In the genomic region with DNA sequence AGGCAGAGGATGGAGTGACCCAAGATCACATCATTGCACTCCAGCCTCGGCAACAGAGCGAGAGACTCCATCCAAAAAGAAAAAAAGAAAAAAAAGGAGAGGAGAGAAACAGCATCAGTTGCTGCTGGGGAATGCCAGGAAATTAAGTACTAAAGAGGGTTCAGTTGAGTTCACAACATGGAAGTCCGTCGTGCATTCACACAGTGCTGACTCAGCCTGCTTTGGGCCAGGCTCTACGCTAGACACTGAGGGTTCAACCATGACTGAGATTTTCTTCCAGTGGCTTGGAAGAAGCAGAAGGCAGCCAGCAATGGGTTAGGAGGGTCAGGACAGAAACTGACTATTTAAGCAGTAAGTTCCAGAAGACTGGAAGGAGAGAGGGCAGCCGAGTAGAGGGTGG, we compare ENCODE assay signal across 22 cellular contexts.
DNase-seq lines count a peak whose midpoint lies in the region; ATAC-seq, FAIRE-seq and TF ChIP-seq lines count a peak whose summit lies in the region.
"Had no signal": no experiment of that assay in that cellular context is flagged by ENCODE, and none has a peak within 500 bp of the region (broad histone marks: within the 10 kb centered on the region; RNA-seq: fewer than 3 reads in every experiment).

No MANE protein-coding gene starts in this region.

- H3K36me3 Mint-ChIP-seq in astrocyte (ENCODE audit: low read depth, unreplicated experiment) (no peaks in the 10 kb centered on the region), endodermal cell (ENCODE audit: low read depth) (no peaks in the 10 kb centered on the region), immature natural killer cell (no peaks in the 10 kb centered on the region)
- H3K36me3 Mint-ChIP-seq: CD8-positive, alpha-beta memory T cell; naive B cell had no signal

- H3K27ac ChIP-seq in astrocyte (ENCODE audit: low read depth, low read length): no peak overlapping the region
- H3K27ac ChIP-seq in keratinocyte (ENCODE audit: control insufficient read depth, insufficient read depth, low read length): peak overlapping the region; percentile 80
- no peak overlapping the region for H3K27ac ChIP-seq in pancreas
- H3K27ac ChIP-seq in endodermal cell (ENCODE audit: low read depth, low read length): no peak overlapping the region
- H3K27ac ChIP-seq: Peyer's patch, VCaP had no signal

- peak in 3 of 4 donors; percentile 33 to 54 (median 36) for ATAC-seq in pancreas

- H3K27me3 ChIP-seq in astrocyte (ENCODE audit: insufficient read depth, low read length) (no peaks in the 10 kb centered on the region), keratinocyte (ENCODE audit: control insufficient read depth, extremely low read depth, insufficient read depth, low read length) (no peaks in the 10 kb centered on the region), pancreas (no peaks in the 10 kb centered on the region), endodermal cell (ENCODE audit: control insufficient read depth, insufficient read depth, low read length, poor library complexity, severe bottlenecking) (no peaks in the 10 kb centered on the region)
- H3K27me3 ChIP-seq: Peyer's patch, stomach had no signal

- H3K4me3 ChIP-seq in astrocyte (ENCODE audit: insufficient read depth, low read depth, low read length) (no peak overlapping the region), keratinocyte (ENCODE audit: control insufficient read depth in 2 of 3, extremely low read depth in 1 of 3, insufficient read depth in 2 of 3, low read depth in 1 of 3, low read length in 3 of 3) (no peak overlapping the region), pancreas (no peak overlapping the region), endodermal cell (ENCODE audit: low read length) (no peak overlapping the region)
- H3K4me3 ChIP-seq: coronary artery, Peyer's patch, stomach had no signal

- no peaks in the 10 kb centered on the region for H3K9me1 ChIP-seq in keratinocyte (ENCODE audit: control insufficient read depth, extremely low read depth, insufficient read depth, low read length)

- H3K4me1 Mint-ChIP-seq in astrocyte (ENCODE audit: low read depth, unreplicated experiment) (peaks cover 52% of the 10 kb centered on the region), endodermal cell (peaks cover 38% of the 10 kb centered on the region), immature natural killer cell (no peaks in the 10 kb centered on the region)
- H3K4me1 Mint-ChIP-seq: CD8-positive, alpha-beta memory T cell; naive B cell had no signal

- H3K79me2 ChIP-seq in astrocyte (ENCODE audit: insufficient read depth, low read length) (peaks cover 40% of the 10 kb centered on the region), keratinocyte (ENCODE audit: control insufficient read depth, insufficient read depth, low read length) (peaks cover 77% of the 10 kb centered on the region)

- no peak overlapping the region for H3K4me3 Mint-ChIP-seq in astrocyte (ENCODE audit: unreplicated experiment)
- no peak overlapping the region for H3K4me3 Mint-ChIP-seq in endodermal cell
- no peak overlapping the region for H3K4me3 Mint-ChIP-seq in immature natural killer cell
- H3K4me3 Mint-ChIP-seq: CD8-positive, alpha-beta memory T cell; naive B cell had no signal

- H3K4me2 ChIP-seq in astrocyte (ENCODE audit: low read length) (no peak overlapping the region), keratinocyte (ENCODE audit: control insufficient read depth, extremely low read depth, insufficient read depth, low read depth, low read length) (no peak overlapping the region)

- H3K9ac ChIP-seq in astrocyte (ENCODE audit: low read length): no peak overlapping the region
- H3K9ac ChIP-seq in keratinocyte (ENCODE audit: control insufficient read depth, extremely low read depth, insufficient read depth, low read length): no peak overlapping the region
- no peak overlapping the region for H3K9ac ChIP-seq in endodermal cell (ENCODE audit: extremely low read depth, low read length, poor library complexity, severe bottlenecking)

- TF ChIP-seq CTCF in astrocyte (IDR thresholded peaks at IDR 0.05; ENCODE audit: insufficient read depth, low read depth, low read length): no peak
- no peak for TF ChIP-seq CTCF in keratinocyte (optimal IDR thresholded peaks at IDR 0.05 in 1 of 3, IDR thresholded peaks at IDR 0.05 in 1 of 3, conservative IDR thresholded peaks at IDR 0.05 in 1 of 3; ENCODE audit: extremely low read depth in 1 of 3, insufficient read depth in 2 of 3, low read length in 3 of 3)
- no peak for TF ChIP-seq CTCF in pancreas (IDR thresholded peaks at IDR 0.05)
- TF ChIP-seq CTCF in endodermal cell (conservative IDR thresholded peaks at IDR 0.05): no peak

- DNase-seq in Ammon's horn (ENCODE audit: low spot score) (peak; percentile 42), astrocyte (ENCODE audit: low read depth) (peak; percentile 56), keratinocyte (ENCODE audit: low read depth, low spot score) (no peak), pancreas (peak in 1 of 6 donors; percentile 5), endodermal cell (no peak), immature natural killer cell (no peak)
- no peak for DNase-seq in activated naive CD4-positive, alpha-beta T cell (lab: John Stamatoyannopoulos, UW)
- no peak for DNase-seq in NK-92 treated with Interleukin-12 subunit alpha and Interleukin-12 subunit beta, amount 100 ng/mL, for 24 hours (lab: John Stamatoyannopoulos, UW)
- DNase-seq: amniotic stem cell; CD8-positive, alpha-beta memory T cell; DND-41; erythroblast; KBM-7; naive B cell; NCI-H1048; NCI-H2081 treated with DMSO at 0.1 percent for 48 hours; NCI-H526; Peyer's patch; stomach; SW 1271 had no signal

- no peaks in the 10 kb centered on the region for H3K9me3 ChIP-seq in astrocyte (ENCODE audit: insufficient read depth, low read depth, low read length)
- H3K9me3 ChIP-seq in keratinocyte (ENCODE audit: control insufficient read depth, low read depth, low read length): no peaks in the 10 kb centered on the region
- no peaks in the 10 kb centered on the region for H3K9me3 ChIP-seq in pancreas
- no peaks in the 10 kb centered on the region for H3K9me3 ChIP-seq in endodermal cell (ENCODE audit: control insufficient read depth, low read length)
- H3K9me3 ChIP-seq: Peyer's patch, stomach had no signal

- H3K36me3 ChIP-seq in astrocyte (ENCODE audit: insufficient read depth, low read length): no peaks in the 10 kb centered on the region
- no peaks in the 10 kb centered on the region for H3K36me3 ChIP-seq in keratinocyte (ENCODE audit: control insufficient read depth in 2 of 2, extremely low read depth in 1 of 2, insufficient read depth in 2 of 2, low read length in 2 of 2)
- H3K36me3 ChIP-seq in pancreas: no peaks in the 10 kb centered on the region
- H3K36me3 ChIP-seq in endodermal cell (ENCODE audit: control insufficient read depth, insufficient read depth, low read length): no peaks in the 10 kb centered on the region
- H3K36me3 ChIP-seq: Peyer's patch, stomach had no signal

- H3K9me3 Mint-ChIP-seq in astrocyte (ENCODE audit: unreplicated experiment) (peaks cover 2% of the 10 kb centered on the region), endodermal cell (no peaks in the 10 kb centered on the region), immature natural killer cell (no peaks in the 10 kb centered on the region)

- H3K27me3 Mint-ChIP-seq in astrocyte (ENCODE audit: low read depth, unreplicated experiment) (no peaks in the 10 kb centered on the region), endodermal cell (ENCODE audit: insufficient read depth) (no peaks in the 10 kb centered on the region), immature natural killer cell (ENCODE audit: low read depth in 3 of 3) (peaks cover 0 to 13% (median 2%) of the 10 kb centered on the region in 3 donors)

- dilution Hi-C loops in keratinocyte (cut with MboI; ENCODE audit: extremely low pct_ligation_motif_present, low sequenced_read_pairs): no loop called here

- WGBS in pancreas, 2 donors: 85 to 90% methylated on average over 6 of the region's 6 CpGs
- WGBS in endodermal cell (ENCODE audit: insufficient coverage in 1 of 2, insufficient read length in 1 of 2), 2 experiments: 94% methylated on average over 6 of the region's 6 CpGs

- intact Hi-C loops in pancreas (cut with DNase I): no loop called here

- H2AFZ ChIP-seq in astrocyte (ENCODE audit: low read depth, low read length): no peak overlapping the region
- no peak overlapping the region for H2AFZ ChIP-seq in keratinocyte (ENCODE audit: control insufficient read depth, low read length)

- no peaks in the 10 kb centered on the region for H4K20me1 ChIP-seq in astrocyte (ENCODE audit: insufficient read depth, low read length)
- no peaks in the 10 kb centered on the region for H4K20me1 ChIP-seq in keratinocyte (ENCODE audit: control insufficient read depth, extremely low read depth, insufficient read depth, low read length)

- H3K27ac Mint-ChIP-seq in astrocyte (ENCODE audit: unreplicated experiment) (no peak overlapping the region), endodermal cell (no peak overlapping the region), immature natural killer cell (no peak overlapping the region)
- H3K27ac Mint-ChIP-seq: CD8-positive, alpha-beta memory T cell had no signal

- H3K4me1 ChIP-seq in astrocyte (ENCODE audit: insufficient read depth, low read length) (peaks cover 17% of the 10 kb centered on the region), keratinocyte (ENCODE audit: control insufficient read depth, extremely low read depth, insufficient read depth, low read length) (peaks cover 79% of the 10 kb centered on the region), pancreas (peaks cover 0 to 7% (median 5%) of the 10 kb centered on the region in 3 donors), endodermal cell (ENCODE audit: control insufficient read depth, insufficient read depth, low read length) (peaks cover 7% of the 10 kb centered on the region)
- H3K4me1 ChIP-seq: Peyer's patch had no signal

- FAIRE-seq in astrocyte (lab: Jason Lieb, UNC): no peak
- no peak for FAIRE-seq in keratinocyte (lab: Jason Lieb, UNC)
- no peak for FAIRE-seq in pancreas (lab: Jason Lieb, UNC)

Comparison
In these comparisons a context has a peak if more than half of its experiments do, and no peak if none do; other contexts are left out.
1. DNase-seq: peak in Ammon's horn (single experiment) and astrocyte (single experiment); none in keratinocyte (single experiment), activated naive CD4-positive, alpha-beta T cell (0 of 4), NK-92 treated with Interleukin-12 subunit alpha and Interleukin-12 subunit beta, amount 100 ng/mL, for 24 hours (single experiment), endodermal cell (single experiment) and immature natural killer cell (0 of 3).